ENCODE assay signal across 12 cellular contexts in the genomic region with DNA sequence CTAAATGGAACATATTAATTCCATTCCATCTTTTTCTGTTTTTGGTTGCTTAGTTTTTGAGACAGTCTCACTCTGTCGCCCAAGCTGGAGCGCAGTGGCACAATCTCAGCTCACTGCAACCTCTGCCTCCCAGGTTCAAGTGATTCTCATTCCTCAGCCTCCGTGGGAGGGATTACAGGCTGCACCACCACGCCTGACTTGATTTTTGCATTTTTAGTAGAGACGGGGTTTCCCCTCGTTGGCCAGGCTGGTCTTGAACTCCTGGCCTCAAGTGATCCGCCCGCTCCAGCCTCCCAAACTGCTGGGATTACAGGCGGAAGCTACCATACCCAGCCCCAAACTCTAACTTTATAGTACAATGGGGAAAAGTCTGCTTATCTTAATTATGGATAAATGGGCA. TPM values are rescaled to one million over a fixed set of nuclear protein-coding genes. Genes with fewer than 3 reads are reported as not detected.
A peak's percentile ranks its signal among the peaks of the same experiment; 100 is the strongest.
DNase-seq lines count a peak whose midpoint lies in the region; ATAC-seq and TF ChIP-seq lines count a peak whose summit lies in the region.
"Had no signal": no experiment of that assay in that cellular context is flagged by ENCODE, and none has a peak within 500 bp of the region (broad histone marks: within the 10 kb centered on the region; RNA-seq: fewer than 3 reads in every experiment).

No MANE protein-coding gene starts in this region.

- no peaks in the 10 kb centered on the region for H3K27me3 Mint-ChIP-seq in brain

- intact Hi-C loops in cardiac septum (cut with DNase I), result no loop called here
- intact Hi-C loops in heart left ventricle (cut with DNase I), result no loop called here
- intact Hi-C loops in PC-3 (cut with micrococcal nuclease), result loop anchor here (5.0 kb wide), 1 partner anchor 75 kb away; no protein-coding TSS in a partner anchor

- H3K4me1 Mint-ChIP-seq in brain, result peaks cover 94% of the 10 kb centered on the region

- H3K27me3 ChIP-seq in heart left ventricle, result no peaks in the 10 kb centered on the region
- no peaks in the 10 kb centered on the region for H3K27me3 ChIP-seq in subcutaneous abdominal adipose tissue (ENCODE audit: control insufficient read depth in 5 of 5, insufficient read depth in 4 of 5, low read length in 5 of 5)
- no peaks in the 10 kb centered on the region for H3K27me3 ChIP-seq in PC-3 (ENCODE audit: low read length)

- no peak overlapping the region for H2AFZ ChIP-seq in PC-3 (ENCODE audit: low read length)

- H3K9me3 ChIP-seq in heart left ventricle, result no peaks in the 10 kb centered on the region
- H3K9me3 ChIP-seq in subcutaneous abdominal adipose tissue (ENCODE audit: control insufficient read depth in 5 of 5, low read length in 5 of 5), result no peaks in the 10 kb centered on the region
- H3K9me3 ChIP-seq in PC-3 (ENCODE audit: low read length), result no peaks in the 10 kb centered on the region
- H3K9me3 ChIP-seq: SK-N-SH had no signal

- no peaks in the 10 kb centered on the region for H3K9me2 ChIP-seq in PC-3 (replicated peaks; ENCODE audit: low read length)
- H3K9me2 ChIP-seq: SK-N-SH had no signal

- H3F3A ChIP-seq in PC-3 (ENCODE audit: low read length, unreplicated experiment), result no peaks in the 10 kb centered on the region

- TF ChIP-seq POLR2A in heart left ventricle (IDR thresholded peaks at IDR 0.05), result no peak

- no TSS peak for BruUV-seq in PC-3 (replicated peaks; lab: Mats Ljungman, UMichigan)

- H3K36me3 Mint-ChIP-seq in brain, result peaks cover 37% of the 10 kb centered on the region

- POLR2A ChIA-PET in PC-3 (lab: Charles Lee; ENCODE audit: unreplicated experiment), result no interaction called here

- H3K9ac ChIP-seq in subcutaneous abdominal adipose tissue (ENCODE audit: low read length in 5 of 5), result no peak overlapping the region
- H3K9ac ChIP-seq in PC-3 (ENCODE audit: low read length), result no peak overlapping the region

- 68 to 71% (median 70%) methylated on average over 9 of the region's 9 CpGs for WGBS in heart left ventricle, 4 donors

- peaks cover 99% of the 10 kb centered on the region for H3K79me2 ChIP-seq in PC-3 (ENCODE audit: low read length)

- H3K4me1 ChIP-seq in heart left ventricle (peaks cover 7 to 100% (median 84%) of the 10 kb centered on the region in 12 donors), subcutaneous abdominal adipose tissue (ENCODE audit: control insufficient read depth in 5 of 5, insufficient read depth in 5 of 5, low read length in 5 of 5) (peaks cover 0 to 76% (median 66%) of the 10 kb centered on the region in 5 donors), PC-3 (ENCODE audit: insufficient read depth, low read length) (no peaks in the 10 kb centered on the region)

- H3K4me3 Mint-ChIP-seq in brain, result peak overlapping the region in 1 of 5 experiments; percentile 49

- TF ChIP-seq CTCF in heart left ventricle (IDR thresholded peaks at IDR 0.05) (no peak), brain (conservative IDR thresholded peaks at IDR 0.05) (no peak), PC-3 (conservative IDR thresholded peaks at IDR 0.05; ENCODE audit: low read depth, low read length) (no peak)

- CTCF ChIA-PET in PC-3 (lab: Charles Lee), result no interaction called here

- H3K36me3 ChIP-seq in heart left ventricle (peaks cover 0 to 39% (median 23%) of the 10 kb centered on the region in 9 donors), subcutaneous abdominal adipose tissue (ENCODE audit: control insufficient read depth in 5 of 5, insufficient read depth in 5 of 5, low read length in 5 of 5) (peaks cover 0 to 12% (median 7%) of the 10 kb centered on the region in 5 donors), PC-3 (ENCODE audit: low read depth, low read length) (peaks cover 29% of the 10 kb centered on the region)

- peaks cover 93% of the 10 kb centered on the region for H4K20me1 ChIP-seq in PC-3 (ENCODE audit: low read length)

- peak overlapping the region in 3 of 5 experiments; percentile 49 to 74 (median 63) for H3K27ac Mint-ChIP-seq in brain

- ATAC-seq in heart left ventricle (no peak), HG02798 (IDR thresholded peaks at IDR 0.05; ENCODE audit: poor library complexity, unreplicated experiment) (peak; percentile 66), GM21576 (IDR thresholded peaks at IDR 0.05; ENCODE audit: unreplicated experiment) (no peak), PC-3 (no peak)

- no peaks in the 10 kb centered on the region for H3K9me3 Mint-ChIP-seq in brain

- peak; percentile 38 for DNase-seq in cardiac septum (ENCODE audit: low spot score)
- DNase-seq in heart left ventricle, result no peak
- no peak for DNase-seq in RPMI8226
- no peak for DNase-seq in PC-3
- DNase-seq: Kasumi-1; NCI-H226; SK-N-SH; stimulated activated naive CD4-positive, alpha-beta T cell treated with Interleukin-2 at 50 U/mL for 16 hours had no signal

- H3K27ac ChIP-seq in heart left ventricle, result peak overlapping the region in 1 of 12 donors; percentile 21
- H3K27ac ChIP-seq in subcutaneous abdominal adipose tissue (ENCODE audit: low read depth, low read length), result peak overlapping the region; percentile 33
- H3K27ac ChIP-seq in PC-3 (ENCODE audit: low read length), result no peak overlapping the region

- H3K4me3 ChIP-seq in heart left ventricle (no peak overlapping the region), subcutaneous abdominal adipose tissue (ENCODE audit: low read depth in 1 of 5, low read length in 5 of 5) (no peak overlapping the region), PC-3 (ENCODE audit: low read length) (no peak overlapping the region)

- no peak overlapping the region for H3K4me2 ChIP-seq in PC-3 (ENCODE audit: low read length)
- H3K4me2 ChIP-seq: SK-N-SH had no signal

RNA-seq across cellular contexts. Expression of a gene that starts 11.2 kb away (rescaled TPM):
- total RNA-seq in cardiac septum, result 110 TPM
- total RNA-seq in heart left ventricle, result 100 to 1,000 TPM in 7 of 9 donors, 10 to 100 TPM in 2; 33.8 to 150 (median 122) TPM
- polyA plus RNA-seq in heart left ventricle, result 100 to 1,000 TPM; 100 to 127 TPM
- polyA plus RNA-seq in brain (ENCODE audit: insufficient read depth, low read depth, low replicate concordance), result 297 TPM
- 86.4 and 136 TPM in 2 replicates for total RNA-seq in PC-3 (2014; rRNA removed)
